Comparison of ENCODE assay signal across 20 cellular contexts in the genomic region with DNA sequence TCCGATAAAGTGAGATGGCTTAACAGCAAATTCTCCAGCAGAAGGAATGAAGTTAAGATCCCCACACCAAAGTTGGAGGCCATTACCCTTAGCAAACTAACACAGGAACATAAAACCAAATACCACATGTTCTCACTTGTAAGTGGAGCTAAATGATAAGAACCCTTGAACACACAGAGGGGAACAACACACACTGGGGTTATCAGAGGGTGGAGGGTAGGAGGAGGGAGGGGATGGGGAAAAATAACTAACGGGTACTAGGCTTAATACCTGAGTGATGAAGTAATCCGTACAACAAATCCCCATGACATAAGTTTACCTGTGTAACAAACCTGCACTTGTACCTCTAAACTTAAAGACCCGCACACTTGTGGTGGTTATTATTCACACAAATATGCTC.
A peak's percentile ranks its signal among the peaks of the same experiment; 100 is the strongest.
DNase-seq lines count a peak whose midpoint lies in the region; ATAC-seq and TF ChIP-seq lines count a peak whose summit lies in the region.
"Had no signal": no experiment of that assay in that cellular context is flagged by ENCODE, and none has a peak within 500 bp of the region (broad histone marks: within the 10 kb centered on the region; RNA-seq: fewer than 3 reads in every experiment).

No MANE protein-coding gene starts in this region.

- no peak overlapping the region for H3K4me3 Mint-ChIP-seq in CD8-positive, alpha-beta T cell
- H3K4me3 Mint-ChIP-seq: B cell; CD4-positive, CD25-positive, alpha-beta regulatory T cell; CD8-positive, alpha-beta memory T cell had no signal

- peak; percentile 44 for ATAC-seq in left lung
- ATAC-seq in upper lobe of right lung, result peak; percentile 53
- ATAC-seq in CD8-positive, alpha-beta T cell, result no peak
- no peak for ATAC-seq in HG03571 (IDR thresholded peaks at IDR 0.05; ENCODE audit: unreplicated experiment)
- ATAC-seq: GM12878 had no signal

- peaks cover 8% of the 10 kb centered on the region for H3K9me3 Mint-ChIP-seq in CD8-positive, alpha-beta T cell

- TF ChIP-seq CTCF in left lung (IDR thresholded peaks at IDR 0.05) (no peak), upper lobe of right lung (IDR thresholded peaks at IDR 0.05) (no peak)
- no peak for TF ChIP-seq CTCF in CD8-positive, alpha-beta T cell (IDR thresholded peaks at IDR 0.05)

- H3K4me3 ChIP-seq in left lung, result no peak overlapping the region
- no peak overlapping the region for H3K4me3 ChIP-seq in upper lobe of right lung
- H3K4me3 ChIP-seq in CD8-positive, alpha-beta T cell (ENCODE audit: low read depth, low read length), result no peak overlapping the region
- H3K4me3 ChIP-seq: BLaER1, GM12878, GM23248 had no signal

- POLR2A ChIA-PET in CD8-positive, alpha-beta T cell (lab: Charles Lee), result no interaction called here

- no peak overlapping the region for H3K27ac Mint-ChIP-seq in CD8-positive, alpha-beta T cell
- H3K27ac Mint-ChIP-seq: B cell; CD4-positive, CD25-positive, alpha-beta regulatory T cell had no signal

- no peaks in the 10 kb centered on the region for H3K4me1 Mint-ChIP-seq in CD8-positive, alpha-beta T cell (ENCODE audit: low read depth)
- H3K4me1 Mint-ChIP-seq: B cell; CD4-positive, CD25-positive, alpha-beta regulatory T cell; CD8-positive, alpha-beta memory T cell had no signal

- no peak overlapping the region for H3K27ac ChIP-seq in left lung
- H3K27ac ChIP-seq in upper lobe of right lung, result no peak overlapping the region
- no peak overlapping the region for H3K27ac ChIP-seq in CD8-positive, alpha-beta T cell (ENCODE audit: low read depth, low read length)
- H3K27ac ChIP-seq: 22Rv1, BLaER1, C4-2B, GM23248 had no signal

- H3K4me1 ChIP-seq in left lung, result no peaks in the 10 kb centered on the region
- H3K4me1 ChIP-seq in upper lobe of right lung, result no peaks in the 10 kb centered on the region
- no peaks in the 10 kb centered on the region for H3K4me1 ChIP-seq in CD8-positive, alpha-beta T cell (ENCODE audit: insufficient read depth, low read length)
- H3K4me1 ChIP-seq: BLaER1 had no signal

- intact Hi-C loops in left lung (cut with DNase I) (no loop called here), upper lobe of right lung (cut with DNase I) (no loop called here)
- intact Hi-C loops in CD8-positive, alpha-beta T cell (cut with DNase I, micrococcal nuclease), result no loop called here

- H3K36me3 Mint-ChIP-seq in CD8-positive, alpha-beta T cell, result no peaks in the 10 kb centered on the region
- H3K36me3 Mint-ChIP-seq: CD4-positive, CD25-positive, alpha-beta regulatory T cell; CD8-positive, alpha-beta memory T cell had no signal

- CTCF ChIA-PET in CD8-positive, alpha-beta T cell (lab: Charles Lee), result no interaction called here

- H3K27me3 ChIP-seq in left lung, result no peaks in the 10 kb centered on the region
- H3K27me3 ChIP-seq in upper lobe of right lung, result no peaks in the 10 kb centered on the region
- no peaks in the 10 kb centered on the region for H3K27me3 ChIP-seq in CD8-positive, alpha-beta T cell (ENCODE audit: insufficient read depth, low read length)
- H3K27me3 ChIP-seq: BLaER1 had no signal

- H3K27me3 Mint-ChIP-seq in CD8-positive, alpha-beta T cell (ENCODE audit: low read depth), result no peaks in the 10 kb centered on the region
- H3K27me3 Mint-ChIP-seq: B cell; CD4-positive, CD25-positive, alpha-beta regulatory T cell; CD8-positive, alpha-beta memory T cell had no signal

- H3K36me3 ChIP-seq in left lung, result no peaks in the 10 kb centered on the region
- no peaks in the 10 kb centered on the region for H3K36me3 ChIP-seq in upper lobe of right lung
- H3K36me3 ChIP-seq in CD8-positive, alpha-beta T cell (ENCODE audit: insufficient read depth, low read length), result no peaks in the 10 kb centered on the region
- H3K36me3 ChIP-seq: BLaER1 had no signal

- peak; percentile 18 for DNase-seq in NCI-H82 (lab: John Stamatoyannopoulos, UW)
- no peak for DNase-seq in NCI-H82 treated with DMSO at 0.1 percent for 48 hours (lab: John Stamatoyannopoulos, UW; ENCODE audit: unreplicated experiment)
- DNase-seq in left lung, result no peak
- DNase-seq in upper lobe of right lung, result no peak
- DNase-seq in CD8-positive, alpha-beta T cell, result no peak
- DNase-seq: CD4-positive, CD25-positive, alpha-beta regulatory T cell; CD8-positive, alpha-beta memory T cell; DMS 273 treated with DMSO at 0.1 percent for 48 hours; DMS79; EL; GDM1; H7; HCEC 1CT had no signal

- no peaks in the 10 kb centered on the region for H3K9me3 ChIP-seq in left lung
- no peaks in the 10 kb centered on the region for H3K9me3 ChIP-seq in upper lobe of right lung
- H3K9me3 ChIP-seq in CD8-positive, alpha-beta T cell (ENCODE audit: low read length), result no peaks in the 10 kb centered on the region
- H3K9me3 ChIP-seq: BLaER1 had no signal

Comparison
In these comparisons a context has a peak if more than half of its experiments do, and no peak if none do; other contexts are left out.
1. ATAC-seq: peak in left lung (single experiment) and upper lobe of right lung (single experiment); none in CD8-positive, alpha-beta T cell (single experiment) and HG03571 (single experiment).